1 cellular context compared by ENCODE assay signal in the genomic region with DNA sequence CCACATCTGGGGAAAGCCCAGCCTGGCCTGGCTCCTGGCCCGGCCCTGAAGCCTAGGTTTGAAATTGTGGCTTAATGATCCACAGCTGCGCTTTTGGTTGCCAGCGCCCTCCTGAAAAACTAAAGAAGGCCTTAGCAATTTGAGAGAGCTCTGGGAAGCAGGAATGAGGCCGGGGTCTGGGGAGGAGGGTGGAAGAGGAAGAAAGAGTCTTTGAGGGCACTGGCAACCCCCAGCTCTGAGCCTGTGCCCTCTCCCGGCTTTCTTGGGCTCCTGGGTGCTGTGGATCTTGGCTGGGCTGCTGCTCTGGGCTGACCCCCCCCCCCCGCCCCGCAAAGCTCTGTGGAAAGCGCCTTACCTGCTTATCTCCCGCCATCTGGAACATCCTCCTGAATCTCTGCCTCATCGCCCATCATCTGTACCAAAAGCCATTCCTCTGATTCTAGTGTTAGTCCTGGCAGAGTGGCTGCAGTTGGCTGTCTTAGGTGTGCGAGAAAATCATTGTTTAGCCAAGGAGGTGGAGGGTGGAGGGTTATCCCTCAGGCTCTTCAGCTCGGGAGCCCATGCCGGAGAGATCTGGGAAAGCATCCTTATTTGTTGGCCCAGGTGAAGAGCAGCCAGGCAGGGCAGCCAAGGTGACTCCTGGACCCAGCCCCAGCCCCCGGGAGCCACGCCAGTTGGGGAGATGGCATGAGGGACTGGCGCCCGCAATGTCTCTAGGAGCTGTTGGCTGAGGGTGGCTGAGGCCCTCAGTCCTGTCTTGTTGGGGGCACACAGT.
TF ChIP-seq lines count a peak whose summit lies in the region.

No MANE protein-coding gene starts in this region.

TF ChIP-seq in SK-N-SH, 30 proteins besides CTCF, POLR2A, EP300 and RAD21 (continued from another document):
- no peak for TF ChIP-seq USF2 (IDR thresholded peaks at IDR 0.05; ENCODE audit: borderline replicate concordance, low read depth, low read length)
- no peak for TF ChIP-seq TCF12 (IDR thresholded peaks at IDR 0.05)
- no peak for TF ChIP-seq IRF3 (IDR thresholded peaks at IDR 0.05; ENCODE audit: low read depth, low read length)
- no peak for TF ChIP-seq ZBTB33 (IDR thresholded peaks at IDR 0.05; ENCODE audit: borderline replicate concordance, low read depth)
- no peak for TF ChIP-seq SMC3 (IDR thresholded peaks at IDR 0.05; ENCODE audit: low read depth, low read length)
- TF ChIP-seq FOSL2 (IDR thresholded peaks at IDR 0.05; ENCODE audit: borderline replicate concordance, low read depth) = no peak
- TF ChIP-seq FOXM1 (IDR thresholded peaks at IDR 0.05; ENCODE audit: low read depth) = no peak
- no peak for TF ChIP-seq ELF1 (IDR thresholded peaks at IDR 0.05)
- no peak for TF ChIP-seq NFIC (IDR thresholded peaks at IDR 0.05; ENCODE audit: borderline replicate concordance)
- TF ChIP-seq MXI1 (IDR thresholded peaks at IDR 0.05; ENCODE audit: low read depth, low read length) = no peak
- TF ChIP-seq GABPA (IDR thresholded peaks at IDR 0.05; ENCODE audit: low read depth) = no peak
- no peak for TF ChIP-seq MAX (IDR thresholded peaks at IDR 0.05; ENCODE audit: low read depth)
